6 cellular contexts compared by ENCODE assay signal in the genomic region with DNA sequence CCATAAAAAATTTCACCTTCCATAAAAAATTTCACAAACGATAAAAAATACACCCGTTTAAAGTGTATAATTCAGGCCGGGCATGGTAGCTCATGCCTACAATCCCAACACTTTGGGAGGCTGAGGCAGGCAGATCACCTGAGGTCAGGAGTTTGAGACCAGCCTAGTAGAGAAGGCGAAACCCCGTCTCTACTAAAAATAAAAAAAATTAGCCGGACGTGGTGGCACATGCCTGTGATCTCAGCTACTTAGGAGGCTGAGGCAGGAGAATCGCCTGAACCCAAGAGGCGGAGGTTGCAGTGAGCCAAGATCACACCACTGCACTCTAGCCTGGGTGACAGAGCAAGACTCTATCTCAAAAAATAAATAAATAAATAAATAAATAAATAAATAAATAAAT. TPM values are rescaled to one million over a fixed set of nuclear protein-coding genes. Genes with fewer than 3 reads are reported as not detected.
"Had no signal": no experiment of that assay in that cellular context is flagged by ENCODE, and none has a peak within 500 bp of the region (broad histone marks: within the 10 kb centered on the region; RNA-seq: fewer than 3 reads in every experiment).

No MANE protein-coding gene starts in this region.

RNA-seq across cellular contexts. Expression of gene TLR10, which starts 23.5 kb away (rescaled TPM):
- total RNA-seq: activated CD4-positive, alpha-beta T cell treated with anti-CD3 and anti-CD28 coated beads, Interleukin-2, amount 10 ng/mL, durations not matched to agents 24 days and 14 days; activated CD8-positive, alpha-beta memory T cell treated with anti-CD3 and anti-CD28 coated beads for 36 hours; ascending aorta; bronchial epithelial cell; gastrocnemius medialis; WTC11 had no signal
